ENCODE assay signal across 11 cellular contexts in genomic region chr1:226425431-226426031, GRCh38. TPM values are rescaled to one million over a fixed set of nuclear protein-coding genes. Genes with fewer than 3 reads are reported as not detected.
DNase-seq lines count a peak whose midpoint lies in the region; ATAC-seq and TF ChIP-seq lines count a peak whose summit lies in the region.
"Had no signal": no experiment of that assay in that cellular context is flagged by ENCODE, and none has a peak within 500 bp of the region (broad histone marks: within the 10 kb centered on the region; RNA-seq: fewer than 3 reads in every experiment).

No MANE protein-coding gene starts in this region.

- TF ChIP-seq POLR2A in testis (IDR thresholded peaks at IDR 0.05) = no peak
- TF ChIP-seq POLR2A in prostate gland (IDR thresholded peaks at IDR 0.05) = no peak

- H3K4me1 Mint-ChIP-seq in activated B cell treated with CpG ODN at 0.5 μM for 24 hours = peaks cover 21% of the 10 kb centered on the region

- TF ChIP-seq CTCF in activated B cell treated with CpG ODN at 0.5 μM for 24 hours (IDR thresholded peaks at IDR 0.05) = no peak
- no peak for TF ChIP-seq CTCF in coronary artery (IDR thresholded peaks at IDR 0.05)
- TF ChIP-seq CTCF in testis (IDR thresholded peaks at IDR 0.05) = no peak
- no peak for TF ChIP-seq CTCF in prostate gland (IDR thresholded peaks at IDR 0.05)

- no peak overlapping the region for H2BK5ac ChIP-seq in mesenchymal stem cell (ENCODE audit: low read depth, low read length, poor library complexity, severe bottlenecking)

- peak; percentile 59 for ATAC-seq in activated B cell treated with CpG ODN at 0.5 μM for 24 hours (ENCODE audit: low read depth)

- H3K27me3 ChIP-seq in testis = no peaks in the 10 kb centered on the region
- H3K27me3 ChIP-seq in mesenchymal stem cell (ENCODE audit: control insufficient read depth in 1 of 2, insufficient read depth in 1 of 2, low read length in 2 of 2) = peaks cover 7 to 37% of the 10 kb centered on the region in 2 experiments
- no peaks in the 10 kb centered on the region for H3K27me3 ChIP-seq in prostate gland (replicated peaks; ENCODE audit: insufficient read depth)
- H3K27me3 ChIP-seq: uterus had no signal

- H4K91ac ChIP-seq in mesenchymal stem cell (ENCODE audit: low read length) = no peak overlapping the region

- no peak overlapping the region for H2BK120ac ChIP-seq in mesenchymal stem cell (ENCODE audit: low read depth, low read length)

- no peak overlapping the region for H3K9ac ChIP-seq in mesenchymal stem cell (ENCODE audit: low read length)

- DNase-seq in activated effector memory CD4-positive, alpha-beta T cell treated with Interleukin-2 at 50 U/mL for 16 hours = peak; percentile 19
- no peak for DNase-seq in activated effector memory CD4-positive, alpha-beta T cell treated with anti-CD3 and anti-CD28 coated beads, Interleukin-2, amount 50 U/mL, for 16 hours
- no peak for DNase-seq in activated B cell treated with CpG ODN at 0.5 μM for 24 hours
- peak; percentile 29 for DNase-seq in coronary artery (ENCODE audit: low spot score)
- peak; percentile 61 for DNase-seq in testis
- no peak for DNase-seq in mesenchymal stem cell
- DNase-seq in prostate gland (ENCODE audit: low spot score) = no peak
- DNase-seq in NCI-H526 (lab: John Stamatoyannopoulos, UW) = no peak
- DNase-seq: ACHN, NCI-H526 treated with DMSO at 0.1 percent for 48 hours, uterus had no signal

- H4K8ac ChIP-seq in mesenchymal stem cell (ENCODE audit: low read length) = no peak overlapping the region

- CTCF ChIA-PET in activated B cell treated with CpG ODN at 0.5 μM for 24 hours (lab: Charles Lee) = interaction anchor here (0.9 to 2.8 kb wide), 6 partner anchors 10 to 403 kb away, joined by 3 to 14 read pairs (median 6); partner anchors contain the start of gene PARP1

- no peak overlapping the region for H3K4me2 ChIP-seq in mesenchymal stem cell (ENCODE audit: low read length, poor library complexity, severe bottlenecking)

- no peak overlapping the region for H2AK5ac ChIP-seq in mesenchymal stem cell (ENCODE audit: low read length, severe bottlenecking)

- POLR2A ChIA-PET in activated B cell treated with CpG ODN at 0.5 μM for 24 hours (lab: Charles Lee) = interaction anchor here (0.6 to 2.6 kb wide), 3 partner anchors 18 to 1981 kb away, joined by 3 to 11 read pairs (median 5); partner anchors contain the start of genes PARP1 and TRIM11

- no peaks in the 10 kb centered on the region for H3K27me3 Mint-ChIP-seq in activated B cell treated with CpG ODN at 0.5 μM for 24 hours

- H3K27ac ChIP-seq in coronary artery (no peak overlapping the region), testis (no peak overlapping the region), mesenchymal stem cell (ENCODE audit: low read length, poor library complexity, severe bottlenecking) (no peak overlapping the region), prostate gland (no peak overlapping the region)
- H3K27ac ChIP-seq: uterus had no signal

- H3K27ac Mint-ChIP-seq in activated B cell treated with CpG ODN at 0.5 μM for 24 hours = peak overlapping the region; percentile 62

- no peak overlapping the region for H3K23ac ChIP-seq in mesenchymal stem cell (ENCODE audit: low read length in 2 of 2)

- no peak overlapping the region for H2AFZ ChIP-seq in mesenchymal stem cell (ENCODE audit: low read depth, low read length)

- no peak overlapping the region for H3K4ac ChIP-seq in mesenchymal stem cell (ENCODE audit: low read depth in 1 of 2, low read length in 2 of 2)

- H3K4me1 ChIP-seq in testis (peaks cover 7% of the 10 kb centered on the region), mesenchymal stem cell (ENCODE audit: control insufficient read depth, insufficient read depth, low read depth, low read length) (peaks cover 10% of the 10 kb centered on the region), prostate gland (replicated peaks) (no peaks in the 10 kb centered on the region)
- H3K4me1 ChIP-seq: uterus had no signal

- H3K9me3 ChIP-seq in testis = no peaks in the 10 kb centered on the region
- H3K9me3 ChIP-seq in mesenchymal stem cell (ENCODE audit: control insufficient read depth, low read length) = no peaks in the 10 kb centered on the region
- H3K9me3 ChIP-seq in prostate gland = no peaks in the 10 kb centered on the region
- H3K9me3 ChIP-seq: uterus had no signal

- H3K36me3 ChIP-seq in testis (ENCODE audit: low read depth, missing control alignments) (no peaks in the 10 kb centered on the region), mesenchymal stem cell (ENCODE audit: control insufficient read depth in 1 of 2, insufficient read depth in 2 of 2, low read depth in 1 of 2, low read length in 2 of 2) (no peaks in the 10 kb centered on the region), prostate gland (no peaks in the 10 kb centered on the region)
- H3K36me3 ChIP-seq: uterus had no signal

- no peaks in the 10 kb centered on the region for H3K36me3 Mint-ChIP-seq in activated B cell treated with CpG ODN at 0.5 μM for 24 hours (ENCODE audit: low read depth)

- H3K9me3 Mint-ChIP-seq in activated B cell treated with CpG ODN at 0.5 μM for 24 hours = no peaks in the 10 kb centered on the region

- H3K4me3 Mint-ChIP-seq in activated B cell treated with CpG ODN at 0.5 μM for 24 hours = peak overlapping the region; percentile 82

- WGBS in testis, 2 donors = 53 to 67% methylated on average over 24 of the region's 24 CpGs
- WGBS in mesenchymal stem cell = 85% methylated on average over 24 of the region's 24 CpGs
- 44% methylated on average over 24 of the region's 24 CpGs for WGBS in prostate gland

- intact Hi-C loops in activated B cell treated with CpG ODN at 0.5 μM for 24 hours (cut with micrococcal nuclease) (loop anchor here (1.0 to 5.0 kb wide), 3 partner anchors 17 to 1012 kb away; partner anchors contain the start of gene PARP1), testis (cut with DNase I; ENCODE audit: low total_unique reads) (no loop called here), prostate gland (cut with DNase I) (loop anchor here (10.0 kb wide), 2 partner anchors 179 to 209 kb away; no protein-coding TSS in a partner anchor)

- H2BK12ac ChIP-seq in mesenchymal stem cell (ENCODE audit: low read length in 2 of 2) = no peak overlapping the region

- H3K14ac ChIP-seq in mesenchymal stem cell (ENCODE audit: low read length in 2 of 2) = no peak overlapping the region

- no peaks in the 10 kb centered on the region for H3K79me1 ChIP-seq in mesenchymal stem cell (replicated peaks; ENCODE audit: low read length, poor library complexity, severe bottlenecking)

- no peak overlapping the region for H3K4me3 ChIP-seq in coronary artery
- H3K4me3 ChIP-seq in testis = peak overlapping the region in 1 of 2 donors; percentile 31
- no peak overlapping the region for H3K4me3 ChIP-seq in mesenchymal stem cell (ENCODE audit: insufficient read depth in 1 of 2, low read depth in 1 of 2, low read length in 2 of 2)
- H3K4me3 ChIP-seq in prostate gland = no peak overlapping the region
- H3K4me3 ChIP-seq: uterus had no signal

- no peak overlapping the region for H2BK15ac ChIP-seq in mesenchymal stem cell (ENCODE audit: low read depth, poor library complexity, severe bottlenecking)

- no peak overlapping the region for H3K18ac ChIP-seq in mesenchymal stem cell (ENCODE audit: low read depth in 1 of 2, low read length in 2 of 2)

RNA-seq across cellular contexts. Expression of gene PARP1, which starts 17.6 kb away (rescaled TPM):
- total RNA-seq in activated B cell treated with CpG ODN at 0.5 μM for 24 hours (232 and 260 TPM in 2 replicates), testis (100 to 1,000 TPM; 199 to 224 TPM), prostate gland (100 to 1,000 TPM; 197 to 212 TPM)
- 109 TPM for polyA plus RNA-seq in testis (ENCODE audit: insufficient read depth, low read depth, low replicate concordance)
- 64.4 TPM for polyA plus RNA-seq in mesenchymal stem cell (2013, experiment 1 of 2)
- polyA plus RNA-seq in mesenchymal stem cell (2013, experiment 2 of 2) = 59.8 TPM

Comparison
In these comparisons a context has a peak if more than half of its experiments do, and no peak if none do; other contexts are left out.
1. DNase-seq: peak in activated effector memory CD4-positive, alpha-beta T cell treated with Interleukin-2 at 50 U/mL for 16 hours (single experiment), coronary artery (single experiment) and testis (single experiment); none in activated effector memory CD4-positive, alpha-beta T cell treated with anti-CD3 and anti-CD28 coated beads, Interleukin-2, amount 50 U/mL, for 16 hours (single experiment), activated B cell treated with CpG ODN at 0.5 μM for 24 hours (single experiment), mesenchymal stem cell (single experiment), prostate gland (single experiment) and NCI-H526 (0 of 2).